8 cellular contexts compared by ENCODE assay signal in genomic region chr10:17003151-17003550, GRCh38.
A peak's percentile ranks its signal among the peaks of the same experiment; 100 is the strongest.
DNase-seq lines count a peak whose midpoint lies in the region; ATAC-seq and TF ChIP-seq lines count a peak whose summit lies in the region.

No MANE protein-coding gene starts in this region.

- no peaks in the 10 kb centered on the region for H3K36me3 ChIP-seq in CD8-positive, alpha-beta memory T cell (ENCODE audit: insufficient read depth, low read length)
- no peaks in the 10 kb centered on the region for H3K36me3 ChIP-seq in ovary

- POLR2A ChIA-PET in CD8-positive, alpha-beta memory T cell (lab: Charles Lee) = no interaction called here
- POLR2A ChIA-PET in MCF 10A (lab: Yijun Ruan, JAX) = interaction anchor here (0.7 to 1.3 kb wide), 3 partner anchors 60 to 198 kb away, joined by 3 to 4 read pairs (median 3); no protein-coding TSS in a partner anchor

- DNase-seq in CD8-positive, alpha-beta memory T cell = peak; percentile 55 to 85 (median 70)
- DNase-seq in T-helper 9 cell (peak; percentile 50), MCF 10A (ENCODE audit: unreplicated experiment) (no peak), ovary (peak in 1 of 5 donors; percentile 59), NCI-H69 (lab: John Stamatoyannopoulos, UW) (no peak)

- no peaks in the 10 kb centered on the region for H3K27me3 Mint-ChIP-seq in CD8-positive, alpha-beta memory T cell
- no peaks in the 10 kb centered on the region for H3K27me3 Mint-ChIP-seq in MCF 10A (ENCODE audit: insufficient read depth, unreplicated experiment)

- peak overlapping the region; percentile 45 for H3K27ac ChIP-seq in CD8-positive, alpha-beta memory T cell (ENCODE audit: low read depth, low read length)
- H3K27ac ChIP-seq in ovary = peak overlapping the region; percentile 11 to 95

- no TSS peak for BruUV-seq in MCF 10A (replicated peaks; lab: Mats Ljungman, UMichigan)

- H3K9me3 ChIP-seq in CD8-positive, alpha-beta memory T cell (ENCODE audit: low read length) = no peaks in the 10 kb centered on the region
- H3K9me3 ChIP-seq in ovary = no peaks in the 10 kb centered on the region

- H3K4me3 ChIP-seq in CD8-positive, alpha-beta memory T cell (ENCODE audit: low read length) = no peak overlapping the region
- no peak overlapping the region for H3K4me3 ChIP-seq in ovary

- no peaks in the 10 kb centered on the region for H3K36me3 Mint-ChIP-seq in CD8-positive, alpha-beta memory T cell
- H3K36me3 Mint-ChIP-seq in MCF 10A (ENCODE audit: insufficient read depth, unreplicated experiment) = no peaks in the 10 kb centered on the region

- intact Hi-C loops in MCF 10A (cut with micrococcal nuclease) (no loop called here), ovary (cut with DNase I) (loop anchor here in 2 of 4 donors (10.0 kb wide), 2 partner anchors 192 to 222 kb away; partner anchors contain the start of gene VIM (in 1 of the 2))

- WGBS in ovary, 3 donors = 8 to 22% (median 10%) methylated on average over 7 of the region's 7 CpGs

- ATAC-seq in GM21515 (IDR thresholded peaks at IDR 0.05; ENCODE audit: unreplicated experiment) (no peak), GM21576 (IDR thresholded peaks at IDR 0.05; ENCODE audit: unreplicated experiment) (no peak), GM19035 (IDR thresholded peaks at IDR 0.05; ENCODE audit: unreplicated experiment) (no peak)

- no peaks in the 10 kb centered on the region for H3K9me3 Mint-ChIP-seq in CD8-positive, alpha-beta memory T cell
- no peaks in the 10 kb centered on the region for H3K9me3 Mint-ChIP-seq in MCF 10A (ENCODE audit: unreplicated experiment)

- peaks cover 44% of the 10 kb centered on the region for H3K4me1 ChIP-seq in CD8-positive, alpha-beta memory T cell (ENCODE audit: insufficient read depth, low read length)
- H3K4me1 ChIP-seq in ovary (ENCODE audit: insufficient read depth) = peaks cover 35% of the 10 kb centered on the region

- TF ChIP-seq CTCF in MCF 10A (IDR thresholded peaks at IDR 0.05; ENCODE audit: unreplicated experiment) = no peak
- TF ChIP-seq CTCF in ovary (IDR thresholded peaks at IDR 0.05) = no peak

- H3K27me3 ChIP-seq in CD8-positive, alpha-beta memory T cell (ENCODE audit: insufficient read depth, low read length, poor library complexity, severe bottlenecking) = no peaks in the 10 kb centered on the region
- H3K27me3 ChIP-seq in ovary = no peaks in the 10 kb centered on the region

- CTCF ChIA-PET in CD8-positive, alpha-beta memory T cell (lab: Charles Lee) = no interaction called here
- CTCF ChIA-PET in MCF 10A (lab: Yijun Ruan, JAX) = interaction anchor here (0.6 to 1.0 kb wide), 2 partner anchors 437 to 1108 kb away, joined by 3 read pairs; no protein-coding TSS in a partner anchor

- no peak for TF ChIP-seq EP300 in ovary (IDR thresholded peaks at IDR 0.05)

- TF ChIP-seq POLR2A in ovary (IDR thresholded peaks at IDR 0.05) = no peak

- peak overlapping the region; percentile 3 to 53 (median 28) for H3K4me3 Mint-ChIP-seq in CD8-positive, alpha-beta memory T cell
- no peak overlapping the region for H3K4me3 Mint-ChIP-seq in MCF 10A (ENCODE audit: unreplicated experiment)

- H3K4me1 Mint-ChIP-seq in CD8-positive, alpha-beta memory T cell = peaks cover 36 to 37% (median 37%) of the 10 kb centered on the region in 3 donors
- H3K4me1 Mint-ChIP-seq in MCF 10A (ENCODE audit: insufficient read depth, unreplicated experiment) = peaks cover 43% of the 10 kb centered on the region

- H3K27ac Mint-ChIP-seq in CD8-positive, alpha-beta memory T cell = peak overlapping the region; percentile 84 to 99 (median 96)
- peak overlapping the region; percentile 61 for H3K27ac Mint-ChIP-seq in MCF 10A (ENCODE audit: low read depth, unreplicated experiment)

Comparison
In these comparisons a context has a peak if more than half of its experiments do, and no peak if none do; other contexts are left out.
1. DNase-seq: peak in CD8-positive, alpha-beta memory T cell (5 of 5) and T-helper 9 cell (single experiment); none in MCF 10A (single experiment) and NCI-H69 (single experiment).